In genomic region chr2:149556452-149556851, GRCh38 we compare ENCODE assay signal across 28 cellular contexts.
"Had no signal": no experiment of that assay in that cellular context is flagged by ENCODE, and none has a peak within 500 bp of the region (broad histone marks: within the 10 kb centered on the region; RNA-seq: fewer than 3 reads in every experiment).

No MANE protein-coding gene starts in this region.

- H3K9me3 Mint-ChIP-seq: natural killer cell; stimulated activated memory B cell treated with anti-CD40 and anti-IgM and Interleukin-4, amounts not matched to agents 10 μg/mL and 1 μg/mL and 100 μg/mL, for 72 hours; stimulated activated naive CD8-positive, alpha-beta T cell treated with anti-CD3 and anti-CD28 coated beads, Interleukin-15, amount 100 ng/mL, for 72 hours; type B pancreatic cell had no signal

- H3K27me3 Mint-ChIP-seq: stimulated activated memory B cell treated with anti-CD40 and anti-IgM and Interleukin-4, amounts not matched to agents 10 μg/mL and 1 μg/mL and 100 μg/mL, for 72 hours; stimulated activated naive CD8-positive, alpha-beta T cell treated with anti-CD3 and anti-CD28 coated beads, Interleukin-15, amount 100 ng/mL, for 72 hours; type B pancreatic cell had no signal

- H3K27ac Mint-ChIP-seq: naive thymus-derived CD4-positive, alpha-beta T cell; natural killer cell; stimulated activated memory B cell treated with anti-CD40 and anti-IgM and Interleukin-4, amounts not matched to agents 10 μg/mL and 1 μg/mL and 100 μg/mL, for 72 hours; stimulated activated naive CD8-positive, alpha-beta T cell treated with anti-CD3 and anti-CD28 coated beads, Interleukin-15, amount 100 ng/mL, for 72 hours; type B pancreatic cell had no signal

- H3K27me3 ChIP-seq: right atrium auricular region, right lobe of liver, sigmoid colon, suprapubic skin, testis, tibial artery, transverse colon, upper lobe of right lung, uterus had no signal

- H3K4me3 Mint-ChIP-seq: naive thymus-derived CD4-positive, alpha-beta T cell; natural killer cell; neural crest cell; stimulated activated memory B cell treated with anti-CD40 and anti-IgM and Interleukin-4, amounts not matched to agents 10 μg/mL and 1 μg/mL and 100 μg/mL, for 72 hours; stimulated activated naive CD8-positive, alpha-beta T cell treated with anti-CD3 and anti-CD28 coated beads, Interleukin-15, amount 100 ng/mL, for 72 hours; type B pancreatic cell had no signal

- H3K9me3 ChIP-seq: neutrophil, pancreas, prostate gland, right atrium auricular region, right lobe of liver, sigmoid colon, suprapubic skin, testis, tibial artery, transverse colon, upper lobe of right lung, uterus had no signal

- FAIRE-seq: pancreas, small intestine had no signal

- H3K4me1 Mint-ChIP-seq: naive thymus-derived CD4-positive, alpha-beta T cell; natural killer cell; neural crest cell; stimulated activated memory B cell treated with anti-CD40 and anti-IgM and Interleukin-4, amounts not matched to agents 10 μg/mL and 1 μg/mL and 100 μg/mL, for 72 hours; stimulated activated naive CD8-positive, alpha-beta T cell treated with anti-CD3 and anti-CD28 coated beads, Interleukin-15, amount 100 ng/mL, for 72 hours had no signal

- H3K36me3 ChIP-seq: neutrophil, pancreas, prostate gland, right atrium auricular region, right lobe of liver, sigmoid colon, suprapubic skin, tibial artery, transverse colon, upper lobe of right lung, uterus had no signal

- H3K4me1 ChIP-seq: pancreas, prostate gland, right atrium auricular region, right lobe of liver, suprapubic skin, testis, transverse colon, upper lobe of right lung, uterus had no signal

- H3K27ac ChIP-seq: neutrophil, pancreas, prostate gland, right atrium auricular region, right lobe of liver, sigmoid colon, suprapubic skin, testis, tibial artery, transverse colon, upper lobe of right lung, uterus had no signal

- H3K4me3 ChIP-seq: pancreas, prostate gland, right atrium auricular region, right lobe of liver, sigmoid colon, suprapubic skin, testis, tibial artery, transverse colon, upper lobe of right lung, uterus had no signal

- H3K36me3 Mint-ChIP-seq: naive thymus-derived CD4-positive, alpha-beta T cell; natural killer cell; stimulated activated memory B cell treated with anti-CD40 and anti-IgM and Interleukin-4, amounts not matched to agents 10 μg/mL and 1 μg/mL and 100 μg/mL, for 72 hours; type B pancreatic cell had no signal

- ATAC-seq: naive thymus-derived CD4-positive, alpha-beta T cell; natural killer cell; pancreas; right lobe of liver; stimulated activated memory B cell treated with anti-CD40 and anti-IgM and Interleukin-4, amounts not matched to agents 10 μg/mL and 1 μg/mL and 100 μg/mL, for 72 hours; stimulated activated naive CD8-positive, alpha-beta T cell treated with anti-CD3 and anti-CD28 coated beads, Interleukin-15, amount 100 ng/mL, for 72 hours; stimulated activated naive CD8-positive, alpha-beta T cell treated with anti-CD3 and anti-CD28 coated beads, Interleukin-15, Interleukin-2, amounts not matched to agents 100 U/mL and 50 U/mL, for 24 hours; upper lobe of right lung had no signal

- DNase-seq: naive thymus-derived CD4-positive, alpha-beta T cell; natural killer cell; nucleus accumbens; pancreas; retina; right lobe of liver; sigmoid colon; small intestine; stimulated activated CD4-positive, alpha-beta T cell treated with anti-CD3 and anti-CD28 coated beads, Interleukin-1b, Interleukin-23, amount 100 ng/mL, for 48 hours; stimulated activated CD4-positive, alpha-beta T cell treated with anti-CD3 and anti-CD28 coated beads, Interleukin-4, amount 100 ng/mL, for 1 hour; stimulated activated CD4-positive, alpha-beta T cell treated with anti-CD3 and anti-CD28 coated beads, Interleukin-4, amount 100 ng/mL, for 4 hours; stimulated activated CD8-positive, alpha-beta memory T cell treated with anti-CD3 and anti-CD28 coated beads, Interleukin-4, amount 100 ng/mL, for 48 hours; stimulated activated naive CD4-positive, alpha-beta T cell; stimulated activated naive CD8-positive, alpha-beta T cell treated with anti-CD3 and anti-CD28 coated beads, Interleukin-15, amount 100 ng/mL, for 72 hours; stimulated activated naive CD8-positive, alpha-beta T cell treated with anti-CD3 and anti-CD28 coated beads, Interleukin-15, Interleukin-2, amounts not matched to agents 100 U/mL and 50 U/mL, for 24 hours; substantia nigra; testis; tibial artery; transverse colon; upper lobe of right lung; uterus had no signal
